Comparison of ENCODE assay signal across 22 cellular contexts in genomic region chr20:14259691-14260090, GRCh38.
DNase-seq lines count a peak whose midpoint lies in the region; ATAC-seq and TF ChIP-seq lines count a peak whose summit lies in the region.
"Had no signal": no experiment of that assay in that cellular context is flagged by ENCODE, and none has a peak within 500 bp of the region (broad histone marks: within the 10 kb centered on the region; RNA-seq: fewer than 3 reads in every experiment).

No MANE protein-coding gene starts in this region.

- H2AFZ ChIP-seq in PC-3 (ENCODE audit: low read length), result no peak overlapping the region

- H3K27ac ChIP-seq in PC-3 (ENCODE audit: low read length), result no peak overlapping the region
- H3K27ac ChIP-seq in foreskin keratinocyte, result no peak overlapping the region
- H3K27ac ChIP-seq: A549 had no signal

- ATAC-seq in PC-3 (peak; percentile 29; the same call in 1 of the 2 replicates), foreskin keratinocyte (peak; percentile 32), GM21423 (IDR thresholded peaks at IDR 0.05; ENCODE audit: unreplicated experiment) (no peak), mucosa of descending colon (no peak)
- no peak for ATAC-seq in activated T-helper 17 cell treated with anti-CD3 and anti-CD28 coated beads, Interleukin-2, amount 50 U/mL, for 72 hours (replicated peaks)
- ATAC-seq: A549, HepG2, Panc1 had no signal

- H3K4me1 ChIP-seq in PC-3 (ENCODE audit: insufficient read depth, low read length) (peaks cover 9% of the 10 kb centered on the region; the same call in 1 of the 2 replicates), foreskin keratinocyte (no peaks in the 10 kb centered on the region), mucosa of descending colon (ENCODE audit: low read depth) (no peaks in the 10 kb centered on the region)
- H3K4me1 ChIP-seq: A549, HAP-1 had no signal

- intact Hi-C loops in PC-3 (cut with micrococcal nuclease), result no loop called here
- intact Hi-C loops in mucosa of descending colon (cut with DNase I, micrococcal nuclease), result no loop called here

- H3K36me3 ChIP-seq in PC-3 (ENCODE audit: low read depth, low read length) (no peaks in the 10 kb centered on the region), mucosa of descending colon (ENCODE audit: low read depth) (no peaks in the 10 kb centered on the region)
- H3K36me3 ChIP-seq: HAP-1 had no signal

- H3K9ac ChIP-seq in PC-3 (ENCODE audit: low read length), result no peak overlapping the region

- no peak overlapping the region for H3K27ac Mint-ChIP-seq in activated T-helper 17 cell treated with anti-CD3 and anti-CD28 coated beads, Interleukin-2, amount 50 U/mL, for 72 hours
- H3K27ac Mint-ChIP-seq: B cell; CD4-positive, CD25-positive, alpha-beta regulatory T cell had no signal

- H3K27me3 ChIP-seq in PC-3 (ENCODE audit: low read length) (no peaks in the 10 kb centered on the region), foreskin keratinocyte (no peaks in the 10 kb centered on the region)

- no peaks in the 10 kb centered on the region for H3K79me2 ChIP-seq in PC-3 (ENCODE audit: low read length)

- no peaks in the 10 kb centered on the region for H4K20me1 ChIP-seq in PC-3 (ENCODE audit: low read length)

- no peaks in the 10 kb centered on the region for H3K9me3 ChIP-seq in PC-3 (ENCODE audit: low read length)
- H3K9me3 ChIP-seq in mucosa of descending colon, result no peaks in the 10 kb centered on the region
- H3K9me3 ChIP-seq: A549, HAP-1 had no signal

- H3K4me1 Mint-ChIP-seq in activated T-helper 17 cell treated with anti-CD3 and anti-CD28 coated beads, Interleukin-2, amount 50 U/mL, for 72 hours, result no peaks in the 10 kb centered on the region
- H3K4me1 Mint-ChIP-seq: B cell; CD4-positive, CD25-positive, alpha-beta regulatory T cell had no signal

- H3K27me3 Mint-ChIP-seq in activated T-helper 17 cell treated with anti-CD3 and anti-CD28 coated beads, Interleukin-2, amount 50 U/mL, for 72 hours, result no peaks in the 10 kb centered on the region
- H3K27me3 Mint-ChIP-seq: CD4-positive, CD25-positive, alpha-beta regulatory T cell had no signal

- H3K4me3 Mint-ChIP-seq in activated T-helper 17 cell treated with anti-CD3 and anti-CD28 coated beads, Interleukin-2, amount 50 U/mL, for 72 hours, result no peak overlapping the region
- H3K4me3 Mint-ChIP-seq: B cell; CD4-positive, CD25-positive, alpha-beta regulatory T cell had no signal

- no peak for TF ChIP-seq CTCF in PC-3 (conservative IDR thresholded peaks at IDR 0.05; ENCODE audit: low read depth, low read length)
- TF ChIP-seq CTCF in epithelial cell of esophagus (IDR thresholded peaks at IDR 0.05; ENCODE audit: insufficient read depth, low read depth, low read length, missing control alignments), result no peak
- TF ChIP-seq CTCF in foreskin keratinocyte (conservative IDR thresholded peaks at IDR 0.05), result no peak
- no peak for TF ChIP-seq CTCF in mucosa of descending colon (IDR thresholded peaks at IDR 0.05)

- H3F3A ChIP-seq in PC-3 (ENCODE audit: low read length, unreplicated experiment), result no peaks in the 10 kb centered on the region

- DNase-seq in AG20443 (ENCODE audit: low spot score) (peak; percentile 7), PC-3 (peak; percentile 52), epithelial cell of esophagus (ENCODE audit: low read depth) (peak; percentile 40), foreskin keratinocyte (peak in 1 of 2 donors; percentile 34), NCI-H1105 treated with DMSO at 0.1 percent for 48 hours (lab: John Stamatoyannopoulos, UW) (no peak), mucosa of descending colon (no peak)
- DNase-seq: Calu3; CD4-positive, CD25-positive, alpha-beta regulatory T cell; DMS53; NCI-H1092; NCI-H1694; NCI-H2107; NCI-H2227 treated with DMSO at 0.1 percent for 48 hours; NCI-H524; Right ventricle myocardium superior had no signal

- no peaks in the 10 kb centered on the region for H3K36me3 Mint-ChIP-seq in activated T-helper 17 cell treated with anti-CD3 and anti-CD28 coated beads, Interleukin-2, amount 50 U/mL, for 72 hours (ENCODE audit: low read depth)
- H3K36me3 Mint-ChIP-seq: CD4-positive, CD25-positive, alpha-beta regulatory T cell had no signal

- H3K4me3 ChIP-seq in PC-3 (ENCODE audit: low read length) (no peak overlapping the region), epithelial cell of esophagus (ENCODE audit: low read length) (no peak overlapping the region), mucosa of descending colon (no peak overlapping the region)
- H3K4me3 ChIP-seq: A549, HAP-1 had no signal

- POLR2A ChIA-PET in PC-3 (lab: Charles Lee; ENCODE audit: unreplicated experiment), result no interaction called here

- BruUV-seq in PC-3 (replicated peaks; lab: Mats Ljungman, UMichigan), result no TSS peak

- H3K4me2 ChIP-seq in PC-3 (ENCODE audit: low read length), result no peak overlapping the region
- H3K4me2 ChIP-seq: A549 had no signal

- CTCF ChIA-PET in PC-3 (lab: Charles Lee), result no interaction called here

- peaks cover 15% of the 10 kb centered on the region for H3K9me3 Mint-ChIP-seq in activated T-helper 17 cell treated with anti-CD3 and anti-CD28 coated beads, Interleukin-2, amount 50 U/mL, for 72 hours

- no peaks in the 10 kb centered on the region for H3K9me2 ChIP-seq in PC-3 (replicated peaks; ENCODE audit: low read length)

Comparison
In these comparisons a context has a peak if more than half of its experiments do, and no peak if none do; other contexts are left out.
1. DNase-seq: peak in AG20443 (single experiment), PC-3 (single experiment) and epithelial cell of esophagus (single experiment); none in NCI-H1105 treated with DMSO at 0.1 percent for 48 hours (single experiment) and mucosa of descending colon (0 of 3).
2. ATAC-seq: peak in PC-3 (single experiment) and foreskin keratinocyte (single experiment); none in activated T-helper 17 cell treated with anti-CD3 and anti-CD28 coated beads, Interleukin-2, amount 50 U/mL, for 72 hours (single experiment), GM21423 (single experiment) and mucosa of descending colon (single experiment).